ENCODE assay signal across 26 cellular contexts in the genomic region with DNA sequence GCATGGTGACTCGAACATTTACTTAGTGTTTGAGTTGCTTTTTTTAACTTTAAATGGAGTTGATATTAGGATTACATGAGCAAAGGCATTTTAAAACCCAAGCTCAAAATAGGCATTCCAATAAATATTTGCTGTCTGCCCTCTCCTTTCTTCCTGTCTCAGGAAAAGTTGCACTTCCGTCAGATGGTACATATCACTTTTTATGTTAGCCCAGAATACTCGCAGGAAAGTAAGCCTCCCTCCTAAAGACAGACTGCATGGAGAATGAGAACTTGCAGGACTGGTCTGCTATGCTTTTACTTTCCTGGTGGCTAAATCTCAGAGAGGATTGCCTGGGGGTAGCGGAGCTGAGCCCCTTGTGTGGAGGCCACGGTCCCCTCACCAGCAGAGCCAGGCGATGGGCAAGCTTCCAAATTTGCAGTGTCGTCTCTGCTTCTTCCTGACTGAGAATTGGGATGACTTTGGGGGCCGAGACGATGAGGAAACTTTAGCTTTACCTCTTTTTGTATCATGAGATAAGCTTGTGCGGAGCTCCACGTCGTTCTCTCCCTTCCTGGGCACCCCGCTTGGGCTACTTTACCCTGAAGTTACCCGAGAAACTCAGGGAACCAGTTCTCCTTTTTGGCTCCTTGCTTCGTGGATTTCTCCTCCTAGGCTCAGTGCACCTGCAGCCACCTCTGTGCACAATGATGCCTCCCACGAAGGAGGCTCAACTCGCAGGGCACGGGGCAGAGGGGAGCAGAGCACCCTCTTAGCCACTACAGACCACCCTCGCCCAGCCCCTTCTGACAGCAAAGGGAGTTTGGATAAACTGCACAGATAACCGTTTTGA.
DNase-seq lines count a peak whose midpoint lies in the region; ATAC-seq and TF ChIP-seq lines count a peak whose summit lies in the region.
"Had no signal": no experiment of that assay in that cellular context is flagged by ENCODE, and none has a peak within 500 bp of the region (broad histone marks: within the 10 kb centered on the region; RNA-seq: fewer than 3 reads in every experiment).

No MANE protein-coding gene starts in this region.

- H3K36me3 Mint-ChIP-seq in CD4-positive, alpha-beta T cell (ENCODE audit: low read depth) = no peaks in the 10 kb centered on the region
- peaks cover 14% of the 10 kb centered on the region for H3K36me3 Mint-ChIP-seq in osteocyte (ENCODE audit: unreplicated experiment)
- H3K36me3 Mint-ChIP-seq in activated CD4-positive, alpha-beta memory T cell treated with anti-CD3 and anti-CD28 coated beads, Interleukin-2, amount 10 ng/mL, durations not matched to agents 7 days and 5 days (ENCODE audit: low read depth) = no peaks in the 10 kb centered on the region

- no peak for TF ChIP-seq POLR2A in esophagus muscularis mucosa (IDR thresholded peaks at IDR 0.05; ENCODE audit: low read depth)

- no peaks in the 10 kb centered on the region for H3K36me3 ChIP-seq in esophagus muscularis mucosa

- no peak overlapping the region for H3K4me3 ChIP-seq in esophagus muscularis mucosa

- peaks cover 41% of the 10 kb centered on the region for H3K4me1 Mint-ChIP-seq in CD4-positive, alpha-beta T cell (ENCODE audit: low read depth)
- peaks cover 59% of the 10 kb centered on the region for H3K4me1 Mint-ChIP-seq in osteocyte (ENCODE audit: unreplicated experiment)
- H3K4me1 Mint-ChIP-seq in activated CD4-positive, alpha-beta memory T cell treated with anti-CD3 and anti-CD28 coated beads, Interleukin-2, amount 10 ng/mL, durations not matched to agents 7 days and 5 days = peaks cover 34% of the 10 kb centered on the region

- POLR2A ChIA-PET in CD4-positive, alpha-beta T cell (lab: Charles Lee) = no interaction called here
- POLR2A ChIA-PET in activated CD4-positive, alpha-beta memory T cell treated with anti-CD3 and anti-CD28 coated beads, Interleukin-2, amount 10 ng/mL, durations not matched to agents 7 days and 5 days (lab: Charles Lee) = interaction anchor here (1.3 kb wide), 1 partner anchor 17 kb away, joined by 3 read pairs; no protein-coding TSS in a partner anchor

- CTCF ChIA-PET in CD4-positive, alpha-beta T cell (lab: Charles Lee) = no interaction called here
- CTCF ChIA-PET in activated CD4-positive, alpha-beta memory T cell treated with anti-CD3 and anti-CD28 coated beads, Interleukin-2, amount 10 ng/mL, durations not matched to agents 7 days and 5 days (lab: Charles Lee) = interaction anchor here (1.9 kb wide), 1 partner anchor 224 kb away, joined by 5 read pairs; no protein-coding TSS in a partner anchor

- DNase-seq in CD4-positive, alpha-beta T cell = no peak
- DNase-seq in esophagus muscularis mucosa (ENCODE audit: extremely low spot score) (peak; percentile 72), osteocyte (ENCODE audit: extremely low spot score, unreplicated experiment) (peak; percentile 75), UCSD-AML1 (lab: John Stamatoyannopoulos, UW; ENCODE audit: unreplicated experiment) (no peak), HuH-7.5 (ENCODE audit: low spot score) (no peak), CD1c-positive myeloid dendritic cell (ENCODE audit: extremely low spot score) (no peak)
- no peak for DNase-seq in activated CD4-positive, alpha-beta memory T cell treated with anti-CD3 and anti-CD28 coated beads, Interleukin-2, amount 10 ng/mL, durations not matched to agents 7 days and 5 days
- DNase-seq: ACHN; activated T-cell treated with anti-CD3 and anti-CD28 coated beads, Interleukin-2, amount 50 U/mL, for 4 hours; Calu3; DMS79 treated with DMSO at 0.1 percent for 48 hours; effector memory CD4-positive, alpha-beta T cell; KG1; left colon; midbrain; naive thymus-derived CD8-positive, alpha-beta T cell; NCI-H1436 treated with DMSO at 0.1 percent for 48 hours; NCI-H2107; NCI-H82; retina; SK-N-SH had no signal

- WGBS in esophagus muscularis mucosa = 85% methylated on average over 20 of the region's 20 CpGs

- H3K4me1 ChIP-seq in esophagus muscularis mucosa = peaks cover 29 to 38% (median 37%) of the 10 kb centered on the region in 4 donors

- H3K27me3 ChIP-seq in CD4-positive, alpha-beta T cell (ENCODE audit: control insufficient read depth, insufficient read depth, low read length) = no peaks in the 10 kb centered on the region
- no peaks in the 10 kb centered on the region for H3K27me3 ChIP-seq in esophagus muscularis mucosa

- no peaks in the 10 kb centered on the region for H3K9me3 ChIP-seq in CD4-positive, alpha-beta T cell (ENCODE audit: control insufficient read depth, low read length)
- no peaks in the 10 kb centered on the region for H3K9me3 ChIP-seq in esophagus muscularis mucosa
- H3K9me3 ChIP-seq: SK-N-SH had no signal

- TF ChIP-seq EP300 in esophagus muscularis mucosa (IDR thresholded peaks at IDR 0.05) = no peak

- TF ChIP-seq CTCF in CD4-positive, alpha-beta T cell (IDR thresholded peaks at IDR 0.05) = no peak
- TF ChIP-seq CTCF in VCaP (conservative IDR thresholded peaks at IDR 0.05) (no peak), esophagus muscularis mucosa (IDR thresholded peaks at IDR 0.05) (no peak), osteocyte (IDR thresholded peaks at IDR 0.05) (no peak)

- peak overlapping the region; percentile 87 for H3K27ac Mint-ChIP-seq in CD4-positive, alpha-beta T cell
- peak overlapping the region; percentile 91 for H3K27ac Mint-ChIP-seq in osteocyte (ENCODE audit: unreplicated experiment)
- H3K27ac Mint-ChIP-seq in activated CD4-positive, alpha-beta memory T cell treated with anti-CD3 and anti-CD28 coated beads, Interleukin-2, amount 10 ng/mL, durations not matched to agents 7 days and 5 days = no peak overlapping the region
- H3K27ac Mint-ChIP-seq: T-helper 1 cell treated with Interleukin-12 subunit alpha and Interleukin-12 subunit beta and Interleukin-4 antibody, amounts not matched to agents 30 μg/mL and 1 μg/mL, for 36 hours; type B pancreatic cell had no signal

- intact Hi-C loops in CD4-positive, alpha-beta T cell (cut with DNase I, micrococcal nuclease) = no loop called here
- intact Hi-C loops in esophagus muscularis mucosa (cut with DNase I) = no loop called here

- H3K9me3 Mint-ChIP-seq in CD4-positive, alpha-beta T cell = no peaks in the 10 kb centered on the region
- no peaks in the 10 kb centered on the region for H3K9me3 Mint-ChIP-seq in osteocyte (ENCODE audit: unreplicated experiment)
- no peaks in the 10 kb centered on the region for H3K9me3 Mint-ChIP-seq in activated CD4-positive, alpha-beta memory T cell treated with anti-CD3 and anti-CD28 coated beads, Interleukin-2, amount 10 ng/mL, durations not matched to agents 7 days and 5 days
- H3K9me3 Mint-ChIP-seq: activated T-cell treated with anti-CD3 and anti-CD28 coated beads, Interleukin-2, amount 50 U/mL, for 4 hours; central memory CD8-positive, alpha-beta T cell; T-helper 1 cell treated with Interleukin-12 subunit alpha and Interleukin-12 subunit beta and Interleukin-4 antibody, amounts not matched to agents 30 μg/mL and 1 μg/mL, for 36 hours; type B pancreatic cell had no signal

- H3K27me3 Mint-ChIP-seq in CD4-positive, alpha-beta T cell = no peaks in the 10 kb centered on the region
- H3K27me3 Mint-ChIP-seq in osteocyte (ENCODE audit: unreplicated experiment) = no peaks in the 10 kb centered on the region
- H3K27me3 Mint-ChIP-seq in activated CD4-positive, alpha-beta memory T cell treated with anti-CD3 and anti-CD28 coated beads, Interleukin-2, amount 10 ng/mL, durations not matched to agents 7 days and 5 days = peaks cover 20% of the 10 kb centered on the region
- H3K27me3 Mint-ChIP-seq: central memory CD8-positive, alpha-beta T cell; naive thymus-derived CD8-positive, alpha-beta T cell had no signal

- H3K27ac ChIP-seq in CD4-positive, alpha-beta T cell (ENCODE audit: low read depth, low read length) = no peak overlapping the region
- H3K27ac ChIP-seq in VCaP = peak overlapping the region; percentile 72
- no peak overlapping the region for H3K27ac ChIP-seq in esophagus muscularis mucosa (replicated peaks in 1 of 4)

- ATAC-seq in CD4-positive, alpha-beta T cell (ENCODE audit: poor library complexity) = no peak
- ATAC-seq: activated T-cell treated with anti-CD3 and anti-CD28 coated beads, Interleukin-2, amount 50 U/mL, for 4 hours; HCT116; left colon; naive thymus-derived CD8-positive, alpha-beta T cell had no signal

- peak overlapping the region; percentile 40 for H3K4me3 Mint-ChIP-seq in CD4-positive, alpha-beta T cell
- peak overlapping the region; percentile 3 for H3K4me3 Mint-ChIP-seq in osteocyte (ENCODE audit: unreplicated experiment)
- no peak overlapping the region for H3K4me3 Mint-ChIP-seq in activated CD4-positive, alpha-beta memory T cell treated with anti-CD3 and anti-CD28 coated beads, Interleukin-2, amount 10 ng/mL, durations not matched to agents 7 days and 5 days
- H3K4me3 Mint-ChIP-seq: activated T-cell treated with anti-CD3 and anti-CD28 coated beads, Interleukin-2, amount 50 U/mL, for 4 hours; central memory CD8-positive, alpha-beta T cell; T-helper 1 cell treated with Interleukin-12 subunit alpha and Interleukin-12 subunit beta and Interleukin-4 antibody, amounts not matched to agents 30 μg/mL and 1 μg/mL, for 36 hours; type B pancreatic cell had no signal

Comparison
In these comparisons a context has a peak if more than half of its experiments do, and no peak if none do; other contexts are left out.
1. DNase-seq: peak in esophagus muscularis mucosa (single experiment) and osteocyte (single experiment); none in CD4-positive, alpha-beta T cell (0 of 10), UCSD-AML1 (single experiment), HuH-7.5 (single experiment), activated CD4-positive, alpha-beta memory T cell treated with anti-CD3 and anti-CD28 coated beads, Interleukin-2, amount 10 ng/mL, durations not matched to agents 7 days and 5 days (single experiment) and CD1c-positive myeloid dendritic cell (single experiment).